Comparison of ENCODE assay signal across 9 cellular contexts in the genomic region with DNA sequence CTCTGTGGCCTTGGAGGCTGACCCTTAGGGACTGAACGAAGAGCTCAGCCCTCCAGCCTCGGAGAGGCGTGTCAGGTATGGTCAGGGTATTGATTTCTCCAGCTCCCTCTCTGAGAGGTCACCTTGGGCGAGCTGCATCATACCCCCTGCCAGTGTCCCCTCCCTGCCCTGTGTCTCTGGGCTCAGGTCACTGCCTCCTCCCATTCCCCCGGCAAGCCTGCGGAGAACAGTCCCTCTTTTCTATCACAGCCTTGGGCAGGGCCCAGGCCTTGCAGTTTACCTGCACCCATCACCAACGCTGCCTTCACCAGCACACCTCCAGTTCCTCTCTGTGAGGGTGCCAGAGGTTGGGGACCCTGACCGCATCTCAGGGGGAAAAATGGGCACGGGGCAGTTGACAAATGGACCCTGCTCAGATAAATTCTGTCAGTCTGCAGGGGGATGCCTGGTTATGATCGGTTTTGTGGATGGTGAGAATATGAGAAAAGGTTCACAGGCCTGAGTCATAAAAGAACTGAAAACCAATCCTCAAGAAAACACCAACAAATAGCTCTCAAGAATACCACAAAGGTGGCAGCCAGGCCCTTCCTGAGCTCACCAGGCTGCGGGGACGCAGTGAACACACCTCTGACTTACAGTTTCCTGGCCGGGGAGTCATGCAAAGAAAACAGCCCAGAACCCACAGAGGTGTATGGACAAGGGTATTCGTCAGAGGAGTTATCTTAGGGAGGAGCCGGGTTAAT. TPM values are rescaled to one million over a fixed set of nuclear protein-coding genes. Genes with fewer than 3 reads are reported as not detected.
DNase-seq lines count a peak whose midpoint lies in the region; ATAC-seq and TF ChIP-seq lines count a peak whose summit lies in the region.
"Had no signal": no experiment of that assay in that cellular context is flagged by ENCODE, and none has a peak within 500 bp of the region (broad histone marks: within the 10 kb centered on the region; RNA-seq: fewer than 3 reads in every experiment).

No MANE protein-coding gene starts in this region.

- H3K36me3 Mint-ChIP-seq in activated T-helper 1 cell treated with anti-CD3 and anti-CD28 coated beads, Interleukin-12 subunit alpha, Interleukin-12 subunit beta, Interleukin-2, Interleukin-4 antibody, amounts not matched to agents 30 ng/mL and 10 ng/mL and 1 ng/mL, durations not matched to agents 14 hours and 24 hours and 36 hours (ENCODE audit: low read depth) = no peaks in the 10 kb centered on the region

- peak; percentile 32 for DNase-seq in activated T-helper 1 cell treated with anti-CD3 and anti-CD28 coated beads, Interleukin-12 subunit alpha, Interleukin-12 subunit beta, Interleukin-2, Interleukin-4 antibody, amounts not matched to agents 30 ng/mL and 10 ng/mL and 1 ng/mL, durations not matched to agents 14 hours and 24 hours and 36 hours (ENCODE audit: low spot score)
- DNase-seq in DMS114 treated with DMSO at 0.1 percent for 48 hours (lab: John Stamatoyannopoulos, UW; ENCODE audit: unreplicated experiment) (no peak), NOMO-1 treated with dmso at 0.1 percent for 144 hours (lab: John Stamatoyannopoulos, UW; ENCODE audit: unreplicated experiment) (no peak), NCI-H187 treated with DMSO at 0.1 percent for 48 hours (lab: John Stamatoyannopoulos, UW) (no peak)
- DNase-seq: IMR-90 had no signal

- ATAC-seq in GM18499 (IDR thresholded peaks at IDR 0.05; ENCODE audit: insufficient read depth, unreplicated experiment) = peak; percentile 52
- ATAC-seq in HG03354 (IDR thresholded peaks at IDR 0.05; ENCODE audit: poor library complexity, severe bottlenecking, unreplicated experiment) = peak; percentile 53
- no peak for ATAC-seq in HG02884 (IDR thresholded peaks at IDR 0.05; ENCODE audit: unreplicated experiment)

- H3K79me2 ChIP-seq in parathyroid adenoma = no peaks in the 10 kb centered on the region

- H3K27ac Mint-ChIP-seq in activated T-helper 1 cell treated with anti-CD3 and anti-CD28 coated beads, Interleukin-12 subunit alpha, Interleukin-12 subunit beta, Interleukin-2, Interleukin-4 antibody, amounts not matched to agents 30 ng/mL and 10 ng/mL and 1 ng/mL, durations not matched to agents 14 hours and 24 hours and 36 hours = no peak overlapping the region

- no peaks in the 10 kb centered on the region for H3K9me3 Mint-ChIP-seq in activated T-helper 1 cell treated with anti-CD3 and anti-CD28 coated beads, Interleukin-12 subunit alpha, Interleukin-12 subunit beta, Interleukin-2, Interleukin-4 antibody, amounts not matched to agents 30 ng/mL and 10 ng/mL and 1 ng/mL, durations not matched to agents 14 hours and 24 hours and 36 hours

- H3K9ac ChIP-seq in parathyroid adenoma = no peak overlapping the region

- H3K27ac ChIP-seq in parathyroid adenoma = peak overlapping the region; percentile 37

- no peak overlapping the region for H3K4me3 Mint-ChIP-seq in activated T-helper 1 cell treated with anti-CD3 and anti-CD28 coated beads, Interleukin-12 subunit alpha, Interleukin-12 subunit beta, Interleukin-2, Interleukin-4 antibody, amounts not matched to agents 30 ng/mL and 10 ng/mL and 1 ng/mL, durations not matched to agents 14 hours and 24 hours and 36 hours

- peaks cover 15% of the 10 kb centered on the region for H3K4me1 ChIP-seq in parathyroid adenoma

- no peak overlapping the region for H3K4me3 ChIP-seq in parathyroid adenoma (ENCODE audit: low read depth, low read length)

- no peaks in the 10 kb centered on the region for H3K36me3 ChIP-seq in parathyroid adenoma (ENCODE audit: control insufficient read depth, insufficient read depth, low read length)

- no peaks in the 10 kb centered on the region for H3K9me3 ChIP-seq in parathyroid adenoma (ENCODE audit: control insufficient read depth, low read length)

- peaks cover 6% of the 10 kb centered on the region for H3K4me1 Mint-ChIP-seq in activated T-helper 1 cell treated with anti-CD3 and anti-CD28 coated beads, Interleukin-12 subunit alpha, Interleukin-12 subunit beta, Interleukin-2, Interleukin-4 antibody, amounts not matched to agents 30 ng/mL and 10 ng/mL and 1 ng/mL, durations not matched to agents 14 hours and 24 hours and 36 hours (ENCODE audit: low read depth)

- intact Hi-C loops in activated T-helper 1 cell treated with anti-CD3 and anti-CD28 coated beads, Interleukin-12 subunit alpha, Interleukin-12 subunit beta, Interleukin-2, Interleukin-4 antibody, amounts not matched to agents 30 ng/mL and 10 ng/mL and 1 ng/mL, durations not matched to agents 14 hours and 24 hours and 36 hours (cut with micrococcal nuclease) = loop anchor here (1.0 kb wide), 1 partner anchor 90 kb away; no protein-coding TSS in a partner anchor

- H3K27me3 ChIP-seq in parathyroid adenoma (ENCODE audit: control insufficient read depth, insufficient read depth, low read length) = no peaks in the 10 kb centered on the region

- peaks cover 6% of the 10 kb centered on the region for H3K27me3 Mint-ChIP-seq in activated T-helper 1 cell treated with anti-CD3 and anti-CD28 coated beads, Interleukin-12 subunit alpha, Interleukin-12 subunit beta, Interleukin-2, Interleukin-4 antibody, amounts not matched to agents 30 ng/mL and 10 ng/mL and 1 ng/mL, durations not matched to agents 14 hours and 24 hours and 36 hours (ENCODE audit: insufficient read depth)

- no peak for TF ChIP-seq CTCF in parathyroid adenoma (IDR thresholded peaks at IDR 0.05)

- peak overlapping the region; percentile 62 for H2AFZ ChIP-seq in parathyroid adenoma

- H3K4me2 ChIP-seq in parathyroid adenoma (ENCODE audit: low read length) = no peak overlapping the region

RNA-seq across cellular contexts. Expression of gene RXRA, which starts 24.7 kb away (rescaled TPM):
- total RNA-seq in activated T-helper 1 cell treated with anti-CD3 and anti-CD28 coated beads, Interleukin-12 subunit alpha, Interleukin-12 subunit beta, Interleukin-2, Interleukin-4 antibody, amounts not matched to agents 30 ng/mL and 10 ng/mL and 1 ng/mL, durations not matched to agents 14 hours and 24 hours and 36 hours = 0.71 and 0.91 TPM in 2 replicates
